Comparison of ENCODE assay signal across 17 cellular contexts in the genomic region with DNA sequence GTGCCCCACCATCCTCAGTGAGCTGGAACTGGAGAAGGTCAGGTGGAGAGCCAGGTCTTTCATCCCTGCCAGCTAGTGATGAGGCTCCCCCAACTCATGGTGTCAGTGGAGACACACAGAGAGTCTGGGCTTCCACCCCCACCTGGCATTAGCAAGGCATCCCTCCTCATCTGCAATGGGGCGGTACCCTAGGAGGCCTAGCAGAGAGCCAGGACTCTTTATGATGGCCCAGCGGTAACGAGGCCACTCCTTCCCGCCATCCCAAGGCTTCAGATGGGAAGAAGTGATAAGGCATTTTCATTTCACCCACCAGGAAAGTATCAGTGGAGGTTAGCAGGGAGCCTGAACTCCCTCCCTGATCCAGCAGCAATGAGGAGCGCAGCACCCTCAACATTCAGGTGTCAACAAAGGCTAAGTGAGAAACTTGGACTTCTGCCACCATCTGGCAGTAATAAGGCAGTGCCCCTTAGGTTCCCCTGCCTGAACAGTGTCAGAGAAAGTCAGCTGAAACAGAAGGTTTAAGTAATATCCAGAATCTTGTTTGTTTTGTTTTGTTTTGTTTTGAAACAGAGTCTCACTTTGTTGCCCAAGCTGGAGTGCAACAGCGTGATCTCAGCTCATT. TPM values are rescaled to one million over a fixed set of nuclear protein-coding genes. Genes with fewer than 3 reads are reported as not detected.
A peak's percentile ranks its signal among the peaks of the same experiment; 100 is the strongest.
DNase-seq lines count a peak whose midpoint lies in the region; ATAC-seq and TF ChIP-seq lines count a peak whose summit lies in the region.
"Had no signal": no experiment of that assay in that cellular context is flagged by ENCODE, and none has a peak within 500 bp of the region (broad histone marks: within the 10 kb centered on the region; RNA-seq: fewer than 3 reads in every experiment).

No MANE protein-coding gene starts in this region.

- peaks cover 3% of the 10 kb centered on the region for H3K27me3 Mint-ChIP-seq in activated CD8-positive, alpha-beta T cell treated with anti-CD3 and anti-CD28 coated beads for 36 hours
- peaks cover 5% of the 10 kb centered on the region for H3K27me3 Mint-ChIP-seq in activated CD8-positive, alpha-beta T cell treated with anti-CD3 and anti-CD28 coated beads, Interleukin-2, amount 10 ng/mL, durations not matched to agents 7 days and 5 days (ENCODE audit: low read depth)

- H3K4me3 Mint-ChIP-seq in activated CD8-positive, alpha-beta T cell treated with anti-CD3 and anti-CD28 coated beads for 36 hours, result no peak overlapping the region
- H3K4me3 Mint-ChIP-seq in activated CD8-positive, alpha-beta T cell treated with anti-CD3 and anti-CD28 coated beads, Interleukin-2, amount 10 ng/mL, durations not matched to agents 7 days and 5 days, result no peak overlapping the region
- H3K4me3 Mint-ChIP-seq: activated CD4-positive, alpha-beta T cell treated with anti-CD3 and anti-CD28 coated beads, Interleukin-2, amount 10 ng/mL, durations not matched to agents 24 days and 14 days; IgD-negative memory B cell had no signal

- TF ChIP-seq POLR2A in vagina (IDR thresholded peaks at IDR 0.05), result no peak

- no peaks in the 10 kb centered on the region for H3K4me1 Mint-ChIP-seq in activated CD8-positive, alpha-beta T cell treated with anti-CD3 and anti-CD28 coated beads for 36 hours (ENCODE audit: low read depth)
- H3K4me1 Mint-ChIP-seq in activated CD8-positive, alpha-beta T cell treated with anti-CD3 and anti-CD28 coated beads, Interleukin-2, amount 10 ng/mL, durations not matched to agents 7 days and 5 days (ENCODE audit: low read depth), result no peaks in the 10 kb centered on the region
- H3K4me1 Mint-ChIP-seq: activated CD4-positive, alpha-beta T cell treated with anti-CD3 and anti-CD28 coated beads, Interleukin-2, amount 10 ng/mL, durations not matched to agents 24 days and 14 days; IgD-negative memory B cell had no signal

- H3K27ac ChIP-seq in vagina, result peak overlapping the region; percentile 84
- H3K27ac ChIP-seq: cardiac muscle cell had no signal

- no peak overlapping the region for H3K4me3 ChIP-seq in epithelial cell of proximal tubule (ENCODE audit: low read depth, low read length)
- H3K4me3 ChIP-seq in vagina, result no peak overlapping the region
- H3K4me3 ChIP-seq: cardiac muscle cell had no signal

- H3K9me3 Mint-ChIP-seq in activated CD8-positive, alpha-beta T cell treated with anti-CD3 and anti-CD28 coated beads for 36 hours, result peaks cover 3% of the 10 kb centered on the region
- H3K9me3 Mint-ChIP-seq in activated CD8-positive, alpha-beta T cell treated with anti-CD3 and anti-CD28 coated beads, Interleukin-2, amount 10 ng/mL, durations not matched to agents 7 days and 5 days (ENCODE audit: insufficient read depth), result no peaks in the 10 kb centered on the region

- ATAC-seq in activated CD8-positive, alpha-beta T cell treated with anti-CD3 and anti-CD28 coated beads for 36 hours, result peak; percentile 39
- ATAC-seq in activated CD8-positive, alpha-beta T cell treated with anti-CD3 and anti-CD28 coated beads, Interleukin-2, amount 10 ng/mL, durations not matched to agents 7 days and 5 days, result no peak
- no peak for ATAC-seq in GM21619 (IDR thresholded peaks at IDR 0.05; ENCODE audit: unreplicated experiment)
- ATAC-seq in HG02678 (IDR thresholded peaks at IDR 0.05; ENCODE audit: unreplicated experiment), result no peak

- peak; percentile 5 for DNase-seq in activated CD8-positive, alpha-beta T cell treated with anti-CD3 and anti-CD28 coated beads for 36 hours
- DNase-seq in activated CD8-positive, alpha-beta T cell treated with anti-CD3 and anti-CD28 coated beads, Interleukin-2, amount 10 ng/mL, durations not matched to agents 7 days and 5 days, result no peak
- DNase-seq in NCI-H2171 treated with DMSO at 0.1 percent for 48 hours (lab: John Stamatoyannopoulos, UW), result peak; percentile 42
- no peak for DNase-seq in epithelial cell of proximal tubule (ENCODE audit: low read depth)
- no peak for DNase-seq in vagina (ENCODE audit: extremely low spot score in 2 of 2)
- no peak for DNase-seq in activated T-cell treated with anti-CD3 and anti-CD28 coated beads, Interleukin-2, amount 50 U/mL, for 48 hours
- DNase-seq: activated CD4-positive, alpha-beta T cell treated with anti-CD3 and anti-CD28 coated beads, Interleukin-2, amount 10 ng/mL, durations not matched to agents 24 days and 14 days; activated gamma-delta T cell treated with Interleukin-2 at 50 U/mL for 16 hours; GOT3; islet precursor cell; NCI-H226; SK-N-SH had no signal

- H3K36me3 ChIP-seq in vagina, result no peaks in the 10 kb centered on the region
- H3K36me3 ChIP-seq: cardiac muscle cell had no signal

- no peaks in the 10 kb centered on the region for H3K27me3 ChIP-seq in vagina
- H3K27me3 ChIP-seq: cardiac muscle cell had no signal

- H3K36me3 Mint-ChIP-seq in activated CD8-positive, alpha-beta T cell treated with anti-CD3 and anti-CD28 coated beads for 36 hours (ENCODE audit: low read depth), result no peaks in the 10 kb centered on the region
- H3K36me3 Mint-ChIP-seq in activated CD8-positive, alpha-beta T cell treated with anti-CD3 and anti-CD28 coated beads, Interleukin-2, amount 10 ng/mL, durations not matched to agents 7 days and 5 days (ENCODE audit: low read depth), result no peaks in the 10 kb centered on the region

- H3K9me3 ChIP-seq in vagina, result no peaks in the 10 kb centered on the region
- H3K9me3 ChIP-seq: SK-N-SH had no signal

- peaks cover 20% of the 10 kb centered on the region for H3K4me1 ChIP-seq in vagina

- CTCF ChIA-PET in activated CD8-positive, alpha-beta T cell treated with anti-CD3 and anti-CD28 coated beads for 36 hours (lab: Charles Lee), result interaction anchor here (1.2 to 1.7 kb wide), 2 partner anchors 12 to 92 kb away, joined by 3 to 5 read pairs; no protein-coding TSS in a partner anchor
- CTCF ChIA-PET in activated CD8-positive, alpha-beta T cell treated with anti-CD3 and anti-CD28 coated beads, Interleukin-2, amount 10 ng/mL, durations not matched to agents 7 days and 5 days (lab: Charles Lee), result interaction anchor here (1.0 kb wide), 1 partner anchor 65 kb away, joined by 3 read pairs; no protein-coding TSS in a partner anchor

- TF ChIP-seq CTCF in activated CD8-positive, alpha-beta T cell treated with anti-CD3 and anti-CD28 coated beads for 36 hours (IDR thresholded peaks at IDR 0.05), result no peak
- TF ChIP-seq CTCF in epithelial cell of proximal tubule (conservative IDR thresholded peaks at IDR 0.05; ENCODE audit: low read depth, low read length) (peak; percentile 23), vagina (IDR thresholded peaks at IDR 0.05) (no peak)

- POLR2A ChIA-PET in activated CD8-positive, alpha-beta T cell treated with anti-CD3 and anti-CD28 coated beads for 36 hours (lab: Charles Lee), result no interaction called here
- POLR2A ChIA-PET in activated CD8-positive, alpha-beta T cell treated with anti-CD3 and anti-CD28 coated beads, Interleukin-2, amount 10 ng/mL, durations not matched to agents 7 days and 5 days (lab: Charles Lee), result no interaction called here

- intact Hi-C loops in activated CD8-positive, alpha-beta T cell treated with anti-CD3 and anti-CD28 coated beads for 36 hours (cut with micrococcal nuclease), result no loop called here
- intact Hi-C loops in vagina (cut with DNase I), result no loop called here

- H3K27ac Mint-ChIP-seq in activated CD8-positive, alpha-beta T cell treated with anti-CD3 and anti-CD28 coated beads for 36 hours, result no peak overlapping the region
- no peak overlapping the region for H3K27ac Mint-ChIP-seq in activated CD8-positive, alpha-beta T cell treated with anti-CD3 and anti-CD28 coated beads, Interleukin-2, amount 10 ng/mL, durations not matched to agents 7 days and 5 days
- H3K27ac Mint-ChIP-seq: activated CD4-positive, alpha-beta T cell treated with anti-CD3 and anti-CD28 coated beads, Interleukin-2, amount 10 ng/mL, durations not matched to agents 24 days and 14 days; IgD-negative memory B cell had no signal

RNA-seq across cellular contexts. Expression of a gene that starts 40.5 kb away (rescaled TPM):
- total RNA-seq in activated CD8-positive, alpha-beta T cell treated with anti-CD3 and anti-CD28 coated beads for 36 hours, result under 1 TPM in 1 of 2 experiments, not detected in 1; 0.56 TPM
- total RNA-seq in activated CD8-positive, alpha-beta T cell treated with anti-CD3 and anti-CD28 coated beads, Interleukin-2, amount 10 ng/mL, durations not matched to agents 7 days and 5 days, result not detected
- total RNA-seq in epithelial cell of proximal tubule (21.5 and 58.5 TPM in 2 replicates), vagina (1,019 TPM)
- total RNA-seq: activated CD4-positive, alpha-beta T cell treated with anti-CD3 and anti-CD28 coated beads, Interleukin-2, amount 10 ng/mL, durations not matched to agents 24 days and 14 days had no signal

RNA-seq across cellular contexts. Expression of a gene that starts 48.7 kb away (rescaled TPM):
- 10 to 100 TPM in 1 of 2 experiments, 1 to 10 TPM in 1; 9.5 to 10.4 TPM for total RNA-seq in activated CD8-positive, alpha-beta T cell treated with anti-CD3 and anti-CD28 coated beads for 36 hours
- total RNA-seq in activated CD8-positive, alpha-beta T cell treated with anti-CD3 and anti-CD28 coated beads, Interleukin-2, amount 10 ng/mL, durations not matched to agents 7 days and 5 days, result 10 to 100 TPM; 13.4 to 13.5 TPM
- total RNA-seq in epithelial cell of proximal tubule (0.69 and 2.7 TPM in 2 replicates), vagina (0.49 TPM)

RNA-seq across cellular contexts. Expression of a gene that starts 48.7 kb away (rescaled TPM):
- total RNA-seq in activated CD8-positive, alpha-beta T cell treated with anti-CD3 and anti-CD28 coated beads for 36 hours, result 1 to 10 TPM; 1.8 TPM
- 1 to 10 TPM; 1.6 to 2.1 TPM for total RNA-seq in activated CD8-positive, alpha-beta T cell treated with anti-CD3 and anti-CD28 coated beads, Interleukin-2, amount 10 ng/mL, durations not matched to agents 7 days and 5 days
- total RNA-seq in epithelial cell of proximal tubule (0.63 TPM in 1 of 2 replicates, not detected in the other), vagina (not detected)
- total RNA-seq: G401 had no signal

Comparison
In these comparisons a context has a peak if more than half of its experiments do, and no peak if none do; other contexts are left out.
1. DNase-seq: peak in activated CD8-positive, alpha-beta T cell treated with anti-CD3 and anti-CD28 coated beads for 36 hours (single experiment) and NCI-H2171 treated with DMSO at 0.1 percent for 48 hours (single experiment); none in activated CD8-positive, alpha-beta T cell treated with anti-CD3 and anti-CD28 coated beads, Interleukin-2, amount 10 ng/mL, durations not matched to agents 7 days and 5 days (single experiment), epithelial cell of proximal tubule (single experiment), vagina (0 of 2) and activated T-cell treated with anti-CD3 and anti-CD28 coated beads, Interleukin-2, amount 50 U/mL, for 48 hours (0 of 2).
2. RNA of a gene that starts 40.5 kb away (total RNA-seq): 1,019 TPM in vagina (single experiment) and 21.5 to 58.5 TPM in epithelial cell of proximal tubule; 0.56 TPM in activated CD8-positive, alpha-beta T cell treated with anti-CD3 and anti-CD28 coated beads for 36 hours and not detected in activated CD8-positive, alpha-beta T cell treated with anti-CD3 and anti-CD28 coated beads, Interleukin-2, amount 10 ng/mL, durations not matched to agents 7 days and 5 days; every median in the first group is over 10 times any median in the second.